11 cellular contexts compared by ENCODE assay signal in genomic region chr13:48561461-48562224, GRCh38. TPM values are rescaled to one million over a fixed set of nuclear protein-coding genes. Genes with fewer than 3 reads are reported as not detected.
DNase-seq lines count a peak whose midpoint lies in the region; ATAC-seq, FAIRE-seq and TF ChIP-seq lines count a peak whose summit lies in the region.
"Had no signal": no experiment of that assay in that cellular context is flagged by ENCODE, and none has a peak within 500 bp of the region (broad histone marks: within the 10 kb centered on the region; RNA-seq: fewer than 3 reads in every experiment).

No MANE protein-coding gene starts in this region.

- H3K27ac Mint-ChIP-seq in CD4-positive, alpha-beta T cell = peak overlapping the region; percentile 6

- peaks cover 59% of the 10 kb centered on the region for H3K4me1 Mint-ChIP-seq in CD4-positive, alpha-beta T cell (ENCODE audit: low read depth)

- DNase-seq in CD4-positive, alpha-beta T cell = no peak
- DNase-seq in GM12878 (ENCODE audit: low read depth, low spot score) = no peak
- no peak for DNase-seq in aorta
- no peak for DNase-seq in NCI-H526 (lab: John Stamatoyannopoulos, UW)
- no peak for DNase-seq in H54 (ENCODE audit: insufficient read length, low spot score)
- DNase-seq in NCI-H1436 (lab: John Stamatoyannopoulos, UW) = no peak
- DNase-seq: NCI-H1694, SJCRH30 had no signal

- H4K20me1 ChIP-seq in KMS-11 (ENCODE audit: insufficient read depth) (no peaks in the 10 kb centered on the region), GM12878 (ENCODE audit: control insufficient read depth, insufficient read depth) (no peaks in the 10 kb centered on the region)

- peak overlapping the region; percentile 26 for H3K4me3 Mint-ChIP-seq in CD4-positive, alpha-beta T cell

- H2AFZ ChIP-seq in KMS-11 (ENCODE audit: low read depth) = no peak overlapping the region
- no peak overlapping the region for H2AFZ ChIP-seq in GM12878 (ENCODE audit: control insufficient read depth, low read depth, low read length)

- 9% methylated on average over 1 of the region's 1 CpG for WGBS in GM12878 (ENCODE audit: insufficient coverage, insufficient replicate concordance, low lambda C conversion rate, missing lambda C conversion rate)
- 80 to 83% methylated on average over 1 of the region's 1 CpG for WGBS in aorta, 2 donors

- FAIRE-seq in GM12878 (lab: Jason Lieb, UNC) (peak; percentile 54), H54 (lab: Jason Lieb, UNC) (no peak)

- TF ChIP-seq RAD21 in GM12878 (IDR thresholded peaks at IDR 0.05; ENCODE audit: insufficient read depth, low read depth, low read length) = no peak

- BruUV-seq in GM12878 (replicated peaks; lab: Mats Ljungman, UMichigan) = no TSS peak

- no peaks in the 10 kb centered on the region for H3K79me2 ChIP-seq in KMS-11 (ENCODE audit: insufficient read depth, low read depth)
- H3K79me2 ChIP-seq in GM12878 (ENCODE audit: control insufficient read depth, insufficient read depth, low read length) = no peaks in the 10 kb centered on the region

- no peaks in the 10 kb centered on the region for H3K36me3 ChIP-seq in KMS-11 (ENCODE audit: insufficient read depth)
- H3K36me3 ChIP-seq in GM12878 (ENCODE audit: control insufficient read depth in 2 of 2, insufficient read depth in 2 of 2, low read length in 1 of 2) = no peaks in the 10 kb centered on the region
- H3K36me3 ChIP-seq in aorta (ENCODE audit: control insufficient read depth in 1 of 2, insufficient read depth in 2 of 2, low read length in 1 of 2) = no peaks in the 10 kb centered on the region
- H3K36me3 ChIP-seq: SJCRH30 had no signal

- H3K9ac ChIP-seq in KMS-11 (no peak overlapping the region), GM12878 (ENCODE audit: control insufficient read depth, insufficient read depth, low read length) (no peak overlapping the region)

- H3K27ac ChIP-seq in CD4-positive, alpha-beta T cell (ENCODE audit: low read depth, low read length) = no peak overlapping the region
- H3K27ac ChIP-seq in KMS-11 (no peak overlapping the region), GM12878 (ENCODE audit: control insufficient read depth, insufficient read depth) (peak overlapping the region; percentile 49), aorta (ENCODE audit: low read depth in 1 of 2, low read length in 2 of 2) (no peak overlapping the region)
- H3K27ac ChIP-seq: SJCRH30 had no signal

- CTCF ChIA-PET in CD4-positive, alpha-beta T cell (lab: Charles Lee) = interaction anchor here (1.0 to 1.3 kb wide), 2 partner anchors 18 to 227 kb away, joined by 3 to 8 read pairs; no protein-coding TSS in a partner anchor
- CTCF ChIA-PET in GM12878 (lab: Yijun Ruan, JAX) = interaction anchor here (0.6 to 5.4 kb wide), 8 partner anchors 8 to 209 kb away, joined by 3 to 46 read pairs (median 4); no protein-coding TSS in a partner anchor

- intact Hi-C loops in CD4-positive, alpha-beta T cell (cut with DNase I, micrococcal nuclease) = loop anchor here in 1 of 2 experiments (1.0 to 5.0 kb wide), 3 partner anchors 29 to 149 kb away; partner anchors contain the start of genes LPAR6 and RCBTB2
- intact Hi-C loops in GM12878 (cut with micrococcal nuclease; ENCODE audit: unreplicated experiment) (loop anchor here (1.0 to 5.0 kb wide), 5 partner anchors 18 to 275 kb away; partner anchors contain the start of genes RB1 and RCBTB2), aorta (cut with DNase I) (no loop called here)

- TF ChIP-seq EP300 in GM12878 (IDR thresholded peaks at IDR 0.05; ENCODE audit: borderline replicate concordance in 1 of 2, control insufficient read depth in 1 of 2, low read depth in 2 of 2, low read length in 2 of 2) = no peak

- in situ Hi-C loops in GM12878 (cut with MboI) = no loop called here

- no peaks in the 10 kb centered on the region for H3K9me3 ChIP-seq in CD4-positive, alpha-beta T cell (ENCODE audit: control insufficient read depth, low read length)
- H3K9me3 ChIP-seq in GM12878 (replicated peaks; ENCODE audit: control insufficient read depth, insufficient read depth, low read length) (no peaks in the 10 kb centered on the region; the same call in 1 of the 3 replicates), aorta (ENCODE audit: control insufficient read depth, low read length) (no peaks in the 10 kb centered on the region)
- H3K9me3 ChIP-seq: SJCRH30 had no signal

- H3K9me3 Mint-ChIP-seq in CD4-positive, alpha-beta T cell = no peaks in the 10 kb centered on the region

- no peak for ATAC-seq in CD4-positive, alpha-beta T cell (ENCODE audit: poor library complexity)
- ATAC-seq in GM19351 (IDR thresholded peaks at IDR 0.05; ENCODE audit: unreplicated experiment) = peak; percentile 29
- peak; percentile 69 for ATAC-seq in GM12878
- no peak for ATAC-seq in aorta (ENCODE audit: low FRiP score)

- peaks cover 27% of the 10 kb centered on the region for H3K27me3 Mint-ChIP-seq in CD4-positive, alpha-beta T cell

- H3K4me1 ChIP-seq in KMS-11 (ENCODE audit: low read depth, poor library complexity, severe bottlenecking) (peaks cover 37% of the 10 kb centered on the region), GM12878 (ENCODE audit: control insufficient read depth, insufficient read depth, low read length) (peaks cover 38% of the 10 kb centered on the region), aorta (ENCODE audit: control insufficient read depth in 1 of 2, insufficient read depth in 2 of 2, low read length in 2 of 2) (no peaks in the 10 kb centered on the region)
- H3K4me1 ChIP-seq: SJCRH30 had no signal

- RAD21 ChIA-PET in GM12878 (lab: Charles Lee; ENCODE audit: unreplicated experiment) = interaction anchor here (1.0 to 4.9 kb wide), 6 partner anchors 11 to 326 kb away, joined by 3 to 51 read pairs (median 3); no protein-coding TSS in a partner anchor

- H3K4me2 ChIP-seq in KMS-11 = peak overlapping the region; percentile 60
- peak overlapping the region; percentile 19 for H3K4me2 ChIP-seq in GM12878 (ENCODE audit: control insufficient read depth, insufficient read depth)

- POLR2A ChIA-PET in CD4-positive, alpha-beta T cell (lab: Charles Lee) = interaction anchor here (0.6 to 5.9 kb wide), 24 partner anchors 8 to 1025 kb away, joined by 3 to 118 read pairs (median 4); partner anchors contain the start of genes LPAR6, MED4, NUDT15 and RCBTB2
- POLR2A ChIA-PET in GM12878 (lab: Charles Lee) = interaction anchor here (0.6 to 4.0 kb wide), 3 partner anchors 9 to 227 kb away, joined by 3 to 14 read pairs (median 3); no protein-coding TSS in a partner anchor

- TF ChIP-seq POLR2A in GM12878 (IDR thresholded peaks at IDR 0.05; ENCODE audit: low read depth, low read length) (no peak), H54 (IDR thresholded peaks at IDR 0.05; ENCODE audit: low read depth, low read length) (no peak)

- SMC1A ChIA-PET in GM12878 (lab: Charles Lee; ENCODE audit: uncharacterized antibody, unreplicated experiment) = interaction anchor here (0.8 to 8.2 kb wide), 12 partner anchors 16 to 275 kb away, joined by 3 to 103 read pairs (median 3); partner anchors contain the start of gene RCBTB2

- no peaks in the 10 kb centered on the region for H3K27me3 ChIP-seq in CD4-positive, alpha-beta T cell (ENCODE audit: control insufficient read depth, insufficient read depth, low read length)
- H3K27me3 ChIP-seq in KMS-11 (ENCODE audit: insufficient read depth, low read depth) = peaks cover 18% of the 10 kb centered on the region; the same call in 1 of the 2 replicates
- no peaks in the 10 kb centered on the region for H3K27me3 ChIP-seq in GM12878 (replicated peaks in 1 of 2; ENCODE audit: control insufficient read depth in 2 of 2, insufficient read depth in 2 of 2, low read length in 1 of 2)
- no peaks in the 10 kb centered on the region for H3K27me3 ChIP-seq in aorta (ENCODE audit: control insufficient read depth in 1 of 2, insufficient read depth in 2 of 2, low read length in 1 of 2)
- H3K27me3 ChIP-seq: SJCRH30 had no signal

- no peak for TF ChIP-seq CTCF in CD4-positive, alpha-beta T cell (IDR thresholded peaks at IDR 0.05)
- TF ChIP-seq CTCF in KMS-11 (conservative IDR thresholded peaks at IDR 0.05; ENCODE audit: low read depth, low read length) (no peak), GM12878 (IDR thresholded peaks at IDR 0.05 in 2 of 3, conservative IDR thresholded peaks at IDR 0.05 in 1 of 3; ENCODE audit: control insufficient read depth in 2 of 3, extremely low read depth in 1 of 3, insufficient read depth in 1 of 3, low read depth in 3 of 3, low read length in 3 of 3) (no peak)

- no peak overlapping the region for H3K4me3 ChIP-seq in KMS-11 (IDR thresholded peaks at IDR 0.05; ENCODE audit: insufficient read depth, low read depth, low read length)
- peak overlapping the region; percentile 18; the same call in 1 of the 2 replicates for H3K4me3 ChIP-seq in GM12878
- no peak overlapping the region for H3K4me3 ChIP-seq in aorta (ENCODE audit: low read length in 2 of 2)
- H3K4me3 ChIP-seq: SJCRH30, skin epidermis had no signal

- no peaks in the 10 kb centered on the region for H3K36me3 Mint-ChIP-seq in CD4-positive, alpha-beta T cell (ENCODE audit: low read depth)

TF ChIP-seq in GM12878, 131 proteins besides CTCF, POLR2A, EP300 and RAD21 (continues in another document):
- TF ChIP-seq ZNF217 (IDR thresholded peaks at IDR 0.05) (no peak), MYC (IDR thresholded peaks at IDR 0.05; ENCODE audit: insufficient read depth, insufficient read length, insufficient replicate concordance, low read length, severe bottlenecking) (no peak), SPI1 (IDR thresholded peaks at IDR 0.05; ENCODE audit: borderline replicate concordance, insufficient read depth, low read depth, low read length) (no peak)

RNA-seq across cellular contexts. Expression of gene RCBTB2, which starts 28.8 kb away (rescaled TPM):
- 1 to 10 TPM; 6.1 to 6.5 TPM for total RNA-seq in CD4-positive, alpha-beta T cell
- 2.7 and 4.2 TPM in 2 replicates for total RNA-seq in GM12878 (2013; cell fraction: nucleolus; rRNA removed)
- total RNA-seq in GM12878 (2014; rRNA removed) (5.0 and 6.9 TPM in 2 replicates), GM12878 (2014; rRNA removed; fragmentation: Illumina TruSeq; extraction: Trizol) (6.9 and 8.3 TPM in 2 replicates), GM12878 (2021) (5.9 and 7.7 TPM in 2 replicates), aorta (10 to 100 TPM; 12.6 to 25.7 TPM)
- polyA plus RNA-seq in GM12878 (2011; ENCODE audit: low read depth) = 9.4 TPM
- polyA plus RNA-seq in GM12878 (2011; rRNA removed) (9.8 and 15.3 TPM in 2 replicates), GM12878 (2014; fragmentation: Illumina TruSeq; extraction: Trizol) (7.4 and 8.7 TPM in 2 replicates), GM12878 (2014; fragmentation: Nextera tagmentation; extraction: Ambion mirVana) (10 to 100 TPM in 1 of 2 experiments, 1 to 10 TPM in 1; 8.7 to 10.4 TPM), GM12878 (2014; rRNA removed) (7.5 and 7.7 TPM in 2 replicates), GM12878 (2016; fragmentation: Nextera tagmentation; extraction: Ambion mirVana) (10 to 100 TPM; 15.8 to 16.0 TPM), aorta (10 to 100 TPM; 10.9 to 19.8 TPM)
- polyA plus RNA-seq in GM12878 (2011; cell fraction: cytosol; rRNA removed) = 3.9 and 5.7 TPM in 2 replicates
- polyA plus RNA-seq in GM12878 (2011; cell fraction: nucleus; rRNA removed) = 14.0 and 14.2 TPM in 2 replicates
- 9.5 and 16.1 TPM in 2 replicates for polyA plus RNA-seq in GM12878 (2012)
- polyA minus RNA-seq in GM12878 (2011; rRNA and poly(A)+ RNA removed) = 6.9 and 8.3 TPM in 2 replicates
- 1.6 and 1.9 TPM in 2 replicates for polyA minus RNA-seq in GM12878 (2011; cell fraction: cytosol; rRNA and poly(A)+ RNA removed)
- 2.9 and 3.6 TPM in 2 replicates for polyA minus RNA-seq in GM12878 (2011; cell fraction: nucleus; rRNA and poly(A)+ RNA removed)

Comparison
In these comparisons a context has a peak if more than half of its experiments do, and no peak if none do; other contexts are left out.
1. ATAC-seq: peak in GM19351 (single experiment) and GM12878 (single experiment); none in CD4-positive, alpha-beta T cell (single experiment) and aorta (single experiment).